ENCODE assay signal across 31 cellular contexts in the genomic region with DNA sequence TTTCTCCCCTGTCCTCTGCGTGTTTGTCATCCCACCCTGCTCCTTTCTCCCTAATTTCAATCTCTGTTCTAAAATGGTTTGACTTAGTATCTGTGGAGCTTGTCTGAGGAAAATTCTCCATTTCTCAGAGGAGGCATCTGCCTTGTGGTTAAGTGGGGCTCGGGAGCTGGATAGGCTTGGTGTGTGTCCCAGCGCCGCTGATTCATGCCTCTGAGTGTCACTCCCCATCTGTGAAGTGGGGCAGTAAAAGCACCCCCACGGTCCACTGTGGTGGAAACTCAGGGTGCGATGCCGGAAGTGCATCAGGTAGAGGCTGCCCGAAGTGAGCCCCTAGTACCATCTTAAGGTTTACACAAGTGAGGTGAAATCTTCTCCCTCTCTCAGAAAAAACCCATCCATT.
"Had no signal": no experiment of that assay in that cellular context is flagged by ENCODE, and none has a peak within 500 bp of the region (broad histone marks: within the 10 kb centered on the region; RNA-seq: fewer than 3 reads in every experiment).

No MANE protein-coding gene starts in this region.

- H3K4me1 Mint-ChIP-seq: activated CD4-positive, alpha-beta T cell treated with anti-CD3 and anti-CD28 coated beads, Interleukin-2, amount 10 ng/mL, durations not matched to agents 7 days and 5 days; activated CD8-positive, alpha-beta memory T cell treated with anti-CD3 and anti-CD28 coated beads, Interleukin-2, amount 10 ng/mL, durations not matched to agents 7 days and 5 days; activated naive CD4-positive, alpha-beta T cell treated with anti-CD3 and anti-CD28 coated beads, Interleukin-2, amount 10 ng/mL, durations not matched to agents 7 days and 5 days; activated naive CD8-positive, alpha-beta T cell treated with anti-CD3 and anti-CD28 coated beads, Interleukin-2, amount 10 ng/mL, durations not matched to agents 7 days and 5 days had no signal

- H3K4me3 Mint-ChIP-seq: activated CD4-positive, alpha-beta memory T cell treated with anti-CD3 and anti-CD28 coated beads for 36 hours; activated CD4-positive, alpha-beta T cell treated with anti-CD3 and anti-CD28 coated beads, Interleukin-2, amount 10 ng/mL, durations not matched to agents 7 days and 5 days; activated CD8-positive, alpha-beta memory T cell treated with anti-CD3 and anti-CD28 coated beads, Interleukin-2, amount 10 ng/mL, durations not matched to agents 7 days and 5 days; activated CD8-positive, alpha-beta T cell treated with anti-CD3 and anti-CD28 coated beads, Interleukin-2, amount 10 ng/mL, durations not matched to agents 7 days and 5 days; activated naive CD4-positive, alpha-beta T cell treated with anti-CD3 and anti-CD28 coated beads, Interleukin-2, amount 10 ng/mL, durations not matched to agents 7 days and 5 days; activated naive CD8-positive, alpha-beta T cell treated with anti-CD3 and anti-CD28 coated beads, Interleukin-2, amount 10 ng/mL, durations not matched to agents 7 days and 5 days; activated T-cell treated with anti-CD3 and anti-CD28 coated beads, Interleukin-2, amount 50 U/mL, for 24 hours; activated T-cell treated with anti-CD3 and anti-CD28 coated beads, Interleukin-2, amount 50 U/mL, for 72 hours; effector memory CD8-positive, alpha-beta T cell; WTC11 had no signal

- ATAC-seq: activated CD8-positive, alpha-beta memory T cell treated with anti-CD3 and anti-CD28 coated beads, Interleukin-2, amount 10 ng/mL, durations not matched to agents 7 days and 5 days; activated CD8-positive, alpha-beta T cell treated with anti-CD3 and anti-CD28 coated beads, Interleukin-2, amount 10 ng/mL, durations not matched to agents 7 days and 5 days; activated naive CD4-positive, alpha-beta T cell treated with anti-CD3 and anti-CD28 coated beads, Interleukin-2, amount 50 U/mL, for 72 hours; activated T-cell treated with anti-CD3 and anti-CD28 coated beads, Interleukin-2, amount 50 U/mL, for 72 hours; effector memory CD8-positive, alpha-beta T cell; foreskin keratinocyte; gastrocnemius medialis; heart left ventricle had no signal

- H3K4me3 ChIP-seq: ascending aorta, esophagus muscularis mucosa, gastrocnemius medialis, heart left ventricle had no signal

- H3K27ac ChIP-seq: ascending aorta, brain microvascular endothelial cell, esophagus muscularis mucosa, foreskin keratinocyte, gastrocnemius medialis, heart left ventricle, VCaP had no signal

- DNase-seq: activated CD4-positive, alpha-beta memory T cell treated with anti-CD3 and anti-CD28 coated beads for 36 hours; activated CD4-positive, alpha-beta T cell treated with anti-CD3 and anti-CD28 coated beads for 1 hour; activated CD4-positive, alpha-beta T cell treated with anti-CD3 and anti-CD28 coated beads for 4 hours; activated CD4-positive, alpha-beta T cell treated with anti-CD3 and anti-CD28 coated beads, Interleukin-2, amount 10 ng/mL, durations not matched to agents 7 days and 5 days; activated CD8-positive, alpha-beta memory T cell treated with anti-CD3 and anti-CD28 coated beads, Interleukin-2, amount 10 ng/mL, durations not matched to agents 7 days and 5 days; activated CD8-positive, alpha-beta memory T cell treated with anti-CD3 and anti-CD28 coated beads, Interleukin-2, amount 50 U/mL, for 48 hours; activated CD8-positive, alpha-beta T cell treated with anti-CD3 and anti-CD28 coated beads, Interleukin-2, amount 10 ng/mL, durations not matched to agents 7 days and 5 days; activated gamma-delta T cell; activated naive CD4-positive, alpha-beta T cell; activated naive CD4-positive, alpha-beta T cell treated with anti-CD3 and anti-CD28 coated beads, Interleukin-2, amount 10 ng/mL, durations not matched to agents 7 days and 5 days; activated naive CD8-positive, alpha-beta T cell treated with anti-CD3 and anti-CD28 coated beads, Interleukin-2, amount 10 ng/mL, durations not matched to agents 7 days and 5 days; activated T-cell treated with anti-CD3 and anti-CD28 coated beads for 4 hours; activated T-cell treated with anti-CD3 and anti-CD28 coated beads, Interleukin-2, amount 50 U/mL, for 24 hours; activated T-cell treated with anti-CD3 and anti-CD28 coated beads, Interleukin-2, amount 50 U/mL, for 72 hours; brain microvascular endothelial cell; caudate nucleus; cortex of kidney; dermis blood vessel endothelial cell; effector CD4-positive, alpha-beta T cell; effector memory CD8-positive, alpha-beta T cell; erythroblast; foreskin keratinocyte; gastrocnemius medialis; heart left ventricle; T-helper 2 cell had no signal

- FAIRE-seq: colon had no signal

- H3K9me3 Mint-ChIP-seq: activated CD4-positive, alpha-beta memory T cell treated with anti-CD3 and anti-CD28 coated beads for 36 hours; activated CD4-positive, alpha-beta T cell treated with anti-CD3 and anti-CD28 coated beads, Interleukin-2, amount 10 ng/mL, durations not matched to agents 7 days and 5 days; activated naive CD4-positive, alpha-beta T cell treated with anti-CD3 and anti-CD28 coated beads, Interleukin-2, amount 10 ng/mL, durations not matched to agents 7 days and 5 days; activated naive CD4-positive, alpha-beta T cell treated with anti-CD3 and anti-CD28 coated beads, Interleukin-2, amount 50 U/mL, for 72 hours; activated naive CD8-positive, alpha-beta T cell treated with anti-CD3 and anti-CD28 coated beads, Interleukin-2, amount 10 ng/mL, durations not matched to agents 7 days and 5 days; activated T-cell treated with anti-CD3 and anti-CD28 coated beads, Interleukin-2, amount 50 U/mL, for 24 hours; activated T-cell treated with anti-CD3 and anti-CD28 coated beads, Interleukin-2, amount 50 U/mL, for 72 hours; effector memory CD8-positive, alpha-beta T cell; WTC11 had no signal

- H3K4me1 ChIP-seq: ascending aorta, esophagus muscularis mucosa, foreskin keratinocyte, gastrocnemius medialis had no signal

- H3K27me3 ChIP-seq: ascending aorta, brain microvascular endothelial cell, esophagus muscularis mucosa, foreskin keratinocyte, gastrocnemius medialis, heart left ventricle had no signal

- H3K36me3 Mint-ChIP-seq: activated CD8-positive, alpha-beta memory T cell treated with anti-CD3 and anti-CD28 coated beads, Interleukin-2, amount 10 ng/mL, durations not matched to agents 7 days and 5 days had no signal

- H3K27me3 Mint-ChIP-seq: activated CD4-positive, alpha-beta memory T cell treated with anti-CD3 and anti-CD28 coated beads for 36 hours; activated CD4-positive, alpha-beta T cell treated with anti-CD3 and anti-CD28 coated beads, Interleukin-2, amount 10 ng/mL, durations not matched to agents 7 days and 5 days; activated CD8-positive, alpha-beta memory T cell treated with anti-CD3 and anti-CD28 coated beads, Interleukin-2, amount 10 ng/mL, durations not matched to agents 7 days and 5 days; activated naive CD4-positive, alpha-beta T cell treated with anti-CD3 and anti-CD28 coated beads, Interleukin-2, amount 10 ng/mL, durations not matched to agents 7 days and 5 days; activated naive CD8-positive, alpha-beta T cell treated with anti-CD3 and anti-CD28 coated beads, Interleukin-2, amount 10 ng/mL, durations not matched to agents 7 days and 5 days; activated T-cell treated with anti-CD3 and anti-CD28 coated beads, Interleukin-2, amount 50 U/mL, for 24 hours; effector memory CD8-positive, alpha-beta T cell had no signal

- H3K27ac Mint-ChIP-seq: activated CD4-positive, alpha-beta memory T cell treated with anti-CD3 and anti-CD28 coated beads for 36 hours; activated CD4-positive, alpha-beta T cell treated with anti-CD3 and anti-CD28 coated beads, Interleukin-2, amount 10 ng/mL, durations not matched to agents 7 days and 5 days; activated CD8-positive, alpha-beta memory T cell treated with anti-CD3 and anti-CD28 coated beads, Interleukin-2, amount 10 ng/mL, durations not matched to agents 7 days and 5 days; activated CD8-positive, alpha-beta T cell treated with anti-CD3 and anti-CD28 coated beads, Interleukin-2, amount 10 ng/mL, durations not matched to agents 7 days and 5 days; activated naive CD4-positive, alpha-beta T cell treated with anti-CD3 and anti-CD28 coated beads, Interleukin-2, amount 10 ng/mL, durations not matched to agents 7 days and 5 days; activated naive CD8-positive, alpha-beta T cell treated with anti-CD3 and anti-CD28 coated beads, Interleukin-2, amount 10 ng/mL, durations not matched to agents 7 days and 5 days; activated T-cell treated with anti-CD3 and anti-CD28 coated beads, Interleukin-2, amount 50 U/mL, for 24 hours; activated T-cell treated with anti-CD3 and anti-CD28 coated beads, Interleukin-2, amount 50 U/mL, for 72 hours; WTC11 had no signal

- H3K9me3 ChIP-seq: ascending aorta, esophagus muscularis mucosa, gastrocnemius medialis, heart left ventricle had no signal
